16 cellular contexts compared by ENCODE assay signal in genomic region chr4:184284742-184285141, GRCh38.
A peak's percentile ranks its signal among the peaks of the same experiment; 100 is the strongest.
DNase-seq lines count a peak whose midpoint lies in the region; ATAC-seq, FAIRE-seq and TF ChIP-seq lines count a peak whose summit lies in the region.
"Had no signal": no experiment of that assay in that cellular context is flagged by ENCODE, and none has a peak within 500 bp of the region (broad histone marks: within the 10 kb centered on the region; RNA-seq: fewer than 3 reads in every experiment).

No MANE protein-coding gene starts in this region.

- H3K36me3 ChIP-seq in Karpas-422 (ENCODE audit: insufficient read depth, low read length) (no peaks in the 10 kb centered on the region), GM12878 (ENCODE audit: control insufficient read depth in 2 of 2, insufficient read depth in 2 of 2, low read length in 1 of 2) (no peaks in the 10 kb centered on the region)
- H3K36me3 ChIP-seq: BE2C had no signal

- H3K79me2 ChIP-seq in Karpas-422 (ENCODE audit: low read length) (no peaks in the 10 kb centered on the region), GM12878 (ENCODE audit: control insufficient read depth, insufficient read depth, low read length) (peaks cover 32% of the 10 kb centered on the region)

- SMC1A ChIA-PET in GM12878 (lab: Charles Lee; ENCODE audit: uncharacterized antibody, unreplicated experiment): interaction anchor here (0.7 to 8.5 kb wide), 13 partner anchors 9 to 251 kb away, joined by 3 to 428 read pairs (median 25); no protein-coding TSS in a partner anchor

- peak overlapping the region; percentile 66 for H3K9ac ChIP-seq in Karpas-422 (ENCODE audit: low read length)
- H3K9ac ChIP-seq in GM12878 (ENCODE audit: control insufficient read depth, insufficient read depth, low read length): peak overlapping the region; percentile 93

- no peak for TF ChIP-seq CTCF in GM12865 (IDR thresholded peaks at IDR 0.05; ENCODE audit: insufficient read depth, low read depth, low read length, missing control alignments)
- no peak for TF ChIP-seq CTCF in GM12878 (IDR thresholded peaks at IDR 0.05 in 2 of 3, conservative IDR thresholded peaks at IDR 0.05 in 1 of 3; ENCODE audit: control insufficient read depth in 2 of 3, extremely low read depth in 1 of 3, insufficient read depth in 1 of 3, low read depth in 3 of 3, low read length in 3 of 3)

- TF ChIP-seq POLR2A in GM12878 (IDR thresholded peaks at IDR 0.05; ENCODE audit: low read depth, low read length): no peak

- CTCF ChIA-PET in GM12878 (lab: Yijun Ruan, JAX): interaction anchor here (0.8 to 15.5 kb wide), 10 partner anchors 8 to 251 kb away, joined by 3 to 348 read pairs (median 20); no protein-coding TSS in a partner anchor

- H3K27ac Mint-ChIP-seq in stimulated activated naive B cell treated with anti-CD40 and anti-IgM and Interleukin-4, amounts not matched to agents 10 μg/mL and 1 μg/mL and 100 μg/mL, for 72 hours: peak overlapping the region; percentile 86

- peaks cover 0 to 4% of the 10 kb centered on the region in 2 donors for H3K9me3 Mint-ChIP-seq in stimulated activated naive B cell treated with anti-CD40 and anti-IgM and Interleukin-4, amounts not matched to agents 10 μg/mL and 1 μg/mL and 100 μg/mL, for 72 hours

- H3K4me1 Mint-ChIP-seq in stimulated activated naive B cell treated with anti-CD40 and anti-IgM and Interleukin-4, amounts not matched to agents 10 μg/mL and 1 μg/mL and 100 μg/mL, for 72 hours: peaks cover 69 to 95% of the 10 kb centered on the region in 2 donors

- no peak for TF ChIP-seq EP300 in GM12878 (IDR thresholded peaks at IDR 0.05; ENCODE audit: borderline replicate concordance in 1 of 2, control insufficient read depth in 1 of 2, low read depth in 2 of 2, low read length in 2 of 2)

- peak overlapping the region; percentile 71 for H3K4me3 ChIP-seq in GM12865 (ENCODE audit: low read depth, low read length)
- peak overlapping the region; percentile 25; the same call in 1 of the 2 replicates for H3K4me3 ChIP-seq in Karpas-422 (ENCODE audit: low read length)
- H3K4me3 ChIP-seq in GM12878: peak overlapping the region; percentile 57

- no peaks in the 10 kb centered on the region for H3K9me2 ChIP-seq in Karpas-422 (replicated peaks; ENCODE audit: insufficient read depth, low read length)

- in situ Hi-C loops in GM12878 (cut with MboI): loop anchor here (5.0 to 10.0 kb wide), 3 partner anchors 63 to 450 kb away; partner anchors contain the start of gene CENPU

- DNase-seq in GM12865 (ENCODE audit: low read depth) (peak; percentile 40), Karpas-422 (peak; percentile 53), GM12878 (ENCODE audit: low read depth, low spot score) (no peak), globus pallidus (ENCODE audit: low spot score) (no peak), NCI-H2196 (lab: John Stamatoyannopoulos, UW; ENCODE audit: unreplicated experiment) (no peak), NCI-H2081 treated with DMSO at 0.1 percent for 48 hours (lab: John Stamatoyannopoulos, UW) (no peak)
- no peak for DNase-seq in stimulated activated naive B cell treated with anti-CD40 and anti-IgM and Interleukin-4, amounts not matched to agents 10 μg/mL and 1 μg/mL and 100 μg/mL, for 72 hours
- DNase-seq: BE2C, DMS 273 treated with DMSO at 0.1 percent for 48 hours, EL, GOT3, NCI-H1092, NCI-H187, NCI-H446 treated with DMSO at 0.1 percent for 48 hours, NCI-H748 treated with DMSO at 0.1 percent for 48 hours had no signal

- H3K27me3 Mint-ChIP-seq in stimulated activated naive B cell treated with anti-CD40 and anti-IgM and Interleukin-4, amounts not matched to agents 10 μg/mL and 1 μg/mL and 100 μg/mL, for 72 hours: no peaks in the 10 kb centered on the region

- no peak overlapping the region for H2AFZ ChIP-seq in Karpas-422 (ENCODE audit: low read length)
- no peak overlapping the region for H2AFZ ChIP-seq in GM12878 (ENCODE audit: control insufficient read depth, low read depth, low read length)

- peaks cover 88% of the 10 kb centered on the region for H3K4me1 ChIP-seq in Karpas-422 (ENCODE audit: low read length)
- peaks cover 82% of the 10 kb centered on the region for H3K4me1 ChIP-seq in GM12878 (ENCODE audit: control insufficient read depth, insufficient read depth, low read length)
- H3K4me1 ChIP-seq: BE2C had no signal

- H3K9me3 ChIP-seq in Karpas-422 (ENCODE audit: low read length) (no peaks in the 10 kb centered on the region), GM12878 (replicated peaks; ENCODE audit: control insufficient read depth, insufficient read depth, low read length) (peaks cover 3% of the 10 kb centered on the region)
- H3K9me3 ChIP-seq: BE2C had no signal

- POLR2A ChIA-PET in GM12878 (lab: Charles Lee): interaction anchor here (0.9 to 7.5 kb wide), 12 partner anchors 11 to 364 kb away, joined by 3 to 250 read pairs (median 8); partner anchors contain the start of genes CASP3 and PRIMPOL

- RAD21 ChIA-PET in GM12878 (lab: Charles Lee; ENCODE audit: unreplicated experiment): interaction anchor here (0.8 to 7.4 kb wide), 12 partner anchors 11 to 365 kb away, joined by 3 to 367 read pairs (median 16); partner anchors contain the start of genes CASP3 and PRIMPOL

- intact Hi-C loops in GM12878 (cut with micrococcal nuclease; ENCODE audit: unreplicated experiment): loop anchor here (5.0 to 10.0 kb wide), 4 partner anchors 113 to 570 kb away; partner anchors contain the start of genes CASP3 and PRIMPOL

- H3K4me2 ChIP-seq in Karpas-422 (ENCODE audit: low read depth, low read length, poor library complexity, severe bottlenecking) (peak overlapping the region; percentile 50), GM12878 (ENCODE audit: control insufficient read depth, insufficient read depth) (peak overlapping the region; percentile 82)

- H3K27me3 ChIP-seq in Karpas-422 (ENCODE audit: low read length) (no peaks in the 10 kb centered on the region), GM12878 (replicated peaks in 1 of 2; ENCODE audit: control insufficient read depth in 2 of 2, insufficient read depth in 2 of 2, low read length in 1 of 2) (no peaks in the 10 kb centered on the region)
- H3K27me3 ChIP-seq: BE2C had no signal

- no peak for TF ChIP-seq RAD21 in GM12878 (IDR thresholded peaks at IDR 0.05; ENCODE audit: insufficient read depth, low read depth, low read length)

- H3K27ac ChIP-seq in Karpas-422 (ENCODE audit: low read length): peak overlapping the region; percentile 90
- H3K27ac ChIP-seq in GM12878 (ENCODE audit: control insufficient read depth, insufficient read depth): peak overlapping the region; percentile 99

- H3K4me3 Mint-ChIP-seq in stimulated activated naive B cell treated with anti-CD40 and anti-IgM and Interleukin-4, amounts not matched to agents 10 μg/mL and 1 μg/mL and 100 μg/mL, for 72 hours: peak overlapping the region in 1 of 2 donors; percentile 4

- no peak for FAIRE-seq in GM12878 (lab: Jason Lieb, UNC)
- FAIRE-seq: RCC 7860 had no signal

- ATAC-seq in GM12878: no peak
- ATAC-seq in stimulated activated naive B cell treated with anti-CD40 and anti-IgM and Interleukin-4, amounts not matched to agents 10 μg/mL and 1 μg/mL and 100 μg/mL, for 72 hours (replicated peaks): no peak

- BruUV-seq in GM12878 (replicated peaks; lab: Mats Ljungman, UMichigan): no TSS peak

- WGBS in GM12878 (ENCODE audit: insufficient coverage, insufficient replicate concordance, low lambda C conversion rate, missing lambda C conversion rate): 0% methylated on average over 2 of the region's 2 CpGs

- peaks cover 8 to 21% of the 10 kb centered on the region in 2 donors for H3K36me3 Mint-ChIP-seq in stimulated activated naive B cell treated with anti-CD40 and anti-IgM and Interleukin-4, amounts not matched to agents 10 μg/mL and 1 μg/mL and 100 μg/mL, for 72 hours

- H4K20me1 ChIP-seq in Karpas-422 (ENCODE audit: insufficient read depth, low read depth, low read length): no peaks in the 10 kb centered on the region
- no peaks in the 10 kb centered on the region for H4K20me1 ChIP-seq in GM12878 (ENCODE audit: control insufficient read depth, insufficient read depth)

TF ChIP-seq in GM12878, 131 proteins besides CTCF, POLR2A, EP300 and RAD21:
- TF ChIP-seq FOS (IDR thresholded peaks at IDR 0.05; ENCODE audit: borderline replicate concordance, extremely low read depth, insufficient read length) (no peak), CBFB (IDR thresholded peaks at IDR 0.05; ENCODE audit: low read depth) (peak; percentile 58; the same call in 1 of the 2 replicates), SMAD5 (IDR thresholded peaks at IDR 0.05; ENCODE audit: low read depth) (0 out of 2 replicates have a peak, but pooled peaks have one; percentile 7), ATF7 (IDR thresholded peaks at IDR 0.05; ENCODE audit: low read depth) (peak; percentile 39; the same call in 1 of the 2 replicates), SIX5 (IDR thresholded peaks at IDR 0.05; ENCODE audit: low read depth, low read length, severe bottlenecking) (no peak), POU2F2 (IDR thresholded peaks at IDR 0.05; ENCODE audit: borderline replicate concordance, low read depth, low read length) (peak; percentile 87; the same call in 2 of the 3 replicates), SPI1 (IDR thresholded peaks at IDR 0.05; ENCODE audit: borderline replicate concordance, insufficient read depth, low read depth, low read length) (no peak)

Comparison
In these comparisons a context has a peak if more than half of its experiments do, and no peak if none do; other contexts are left out.
1. DNase-seq: peak in GM12865 (single experiment) and Karpas-422 (single experiment); none in GM12878 (single experiment), stimulated activated naive B cell treated with anti-CD40 and anti-IgM and Interleukin-4, amounts not matched to agents 10 μg/mL and 1 μg/mL and 100 μg/mL, for 72 hours (single experiment), globus pallidus (single experiment), NCI-H2196 (single experiment) and NCI-H2081 treated with DMSO at 0.1 percent for 48 hours (single experiment).
2. Peak in every context shown above with its lines, with median percentiles within 50 percentile points of each other: H3K4me3 ChIP-seq.